24 cellular contexts compared by ENCODE assay signal in the genomic region with DNA sequence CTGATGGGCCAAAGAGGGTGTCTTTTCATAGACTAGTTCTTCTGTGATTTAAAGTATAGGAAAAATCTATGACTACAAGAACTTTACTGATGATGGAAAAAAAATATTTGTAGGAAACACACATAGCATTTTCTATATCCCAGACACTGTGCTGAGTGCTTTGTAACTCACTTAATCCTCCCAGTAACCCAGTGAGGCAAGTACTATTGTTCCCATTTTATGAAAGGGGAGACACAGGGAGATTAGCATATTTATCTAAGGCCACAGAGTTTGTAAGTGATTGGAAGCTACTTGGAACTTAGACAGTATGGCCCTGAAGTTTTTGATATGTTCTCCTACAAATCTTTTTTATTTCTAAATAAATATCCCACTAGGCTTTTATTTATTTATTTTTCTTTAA.
"Had no signal": no experiment of that assay in that cellular context is flagged by ENCODE, and none has a peak within 500 bp of the region (broad histone marks: within the 10 kb centered on the region; RNA-seq: fewer than 3 reads in every experiment).

No MANE protein-coding gene starts in this region.

- H3K27me3 Mint-ChIP-seq: naive thymus-derived CD8-positive, alpha-beta T cell; progenitor cell of endocrine pancreas; stimulated activated naive B cell treated with anti-CD40 and anti-IgM and Interleukin-4, amounts not matched to agents 10 μg/mL and 1 μg/mL and 100 μg/mL, for 72 hours had no signal

- H3K4me1 Mint-ChIP-seq: nephron, neural crest cell had no signal

- H3K9me3 Mint-ChIP-seq: naive thymus-derived CD8-positive, alpha-beta T cell; nephron; neural crest cell; stimulated activated naive B cell treated with anti-CD40 and anti-IgM and Interleukin-4, amounts not matched to agents 10 μg/mL and 1 μg/mL and 100 μg/mL, for 72 hours had no signal

- H3K36me3 ChIP-seq: ovary had no signal

- ATAC-seq: naive thymus-derived CD8-positive, alpha-beta T cell; right lobe of liver; stimulated activated naive B cell treated with anti-CD40 and anti-IgM and Interleukin-4, amounts not matched to agents 10 μg/mL and 1 μg/mL and 100 μg/mL, for 72 hours; stimulated activated naive CD8-positive, alpha-beta T cell treated with anti-CD3 and anti-CD28 coated beads, Interleukin-15, Interleukin-2, amounts not matched to agents 100 U/mL and 50 U/mL, for 24 hours; upper lobe of right lung had no signal

- H3K4me3 ChIP-seq: left ventricle myocardium inferior, lung, mucosa of descending colon, ovary, right atrium auricular region, right lobe of liver, stomach, suprapubic skin, thoracic aorta, tibial artery, upper lobe of right lung had no signal

- H3K9me3 ChIP-seq: left ventricle myocardium inferior, mucosa of descending colon, ovary, right atrium auricular region, right lobe of liver, stomach, suprapubic skin, thoracic aorta, tibial artery, upper lobe of right lung had no signal

- H3K27ac Mint-ChIP-seq: progenitor cell of endocrine pancreas; stimulated activated naive B cell treated with anti-CD40 and anti-IgM and Interleukin-4, amounts not matched to agents 10 μg/mL and 1 μg/mL and 100 μg/mL, for 72 hours had no signal

- H3K4me1 ChIP-seq: left ventricle myocardium inferior, right atrium auricular region, right lobe of liver, suprapubic skin, tibial artery, upper lobe of right lung had no signal

- H3K27ac ChIP-seq: left ventricle myocardium inferior, ovary, right atrium auricular region, right lobe of liver, stomach, suprapubic skin, thoracic aorta, tibial artery, upper lobe of right lung had no signal

- H3K27me3 ChIP-seq: ovary, right atrium auricular region, right lobe of liver, stomach, suprapubic skin, tibial artery, upper lobe of right lung had no signal

- H3K4me3 Mint-ChIP-seq: naive thymus-derived CD8-positive, alpha-beta T cell; nephron; neural crest cell; stimulated activated naive B cell treated with anti-CD40 and anti-IgM and Interleukin-4, amounts not matched to agents 10 μg/mL and 1 μg/mL and 100 μg/mL, for 72 hours had no signal

- DNase-seq: islet precursor cell; left ventricle myocardium inferior; midbrain; mucosa of descending colon; naive thymus-derived CD8-positive, alpha-beta T cell; ovary; right lobe of liver; stimulated activated CD4-positive, alpha-beta T cell treated with anti-CD3 and anti-CD28 coated beads, Interleukin-12 subunit alpha, Interleukin-12 subunit beta, amount 100 ng/mL, for 4 hours; stimulated activated CD4-positive, alpha-beta T cell treated with anti-CD3 and anti-CD28 coated beads, Interleukin-15, amount 100 ng/mL, for 24 hours; stimulated activated CD4-positive, alpha-beta T cell treated with anti-CD3 and anti-CD28 coated beads, Interleukin-2, amount 100 ng/mL, for 24 hours; stimulated activated CD4-positive, alpha-beta T cell treated with anti-CD3 and anti-CD28 coated beads, Interleukin-4, amount 100 ng/mL, for 1 hour; stimulated activated naive B cell treated with anti-CD40 and anti-IgM and Interleukin-4, amounts not matched to agents 10 μg/mL and 1 μg/mL and 100 μg/mL, for 72 hours; stimulated activated naive CD8-positive, alpha-beta T cell treated with anti-CD3 and anti-CD28 coated beads, Interleukin-15, Interleukin-2, amounts not matched to agents 100 U/mL and 50 U/mL, for 24 hours; stomach; tibial artery; trophoblast cell; upper lobe of right lung had no signal
